In the genomic region with DNA sequence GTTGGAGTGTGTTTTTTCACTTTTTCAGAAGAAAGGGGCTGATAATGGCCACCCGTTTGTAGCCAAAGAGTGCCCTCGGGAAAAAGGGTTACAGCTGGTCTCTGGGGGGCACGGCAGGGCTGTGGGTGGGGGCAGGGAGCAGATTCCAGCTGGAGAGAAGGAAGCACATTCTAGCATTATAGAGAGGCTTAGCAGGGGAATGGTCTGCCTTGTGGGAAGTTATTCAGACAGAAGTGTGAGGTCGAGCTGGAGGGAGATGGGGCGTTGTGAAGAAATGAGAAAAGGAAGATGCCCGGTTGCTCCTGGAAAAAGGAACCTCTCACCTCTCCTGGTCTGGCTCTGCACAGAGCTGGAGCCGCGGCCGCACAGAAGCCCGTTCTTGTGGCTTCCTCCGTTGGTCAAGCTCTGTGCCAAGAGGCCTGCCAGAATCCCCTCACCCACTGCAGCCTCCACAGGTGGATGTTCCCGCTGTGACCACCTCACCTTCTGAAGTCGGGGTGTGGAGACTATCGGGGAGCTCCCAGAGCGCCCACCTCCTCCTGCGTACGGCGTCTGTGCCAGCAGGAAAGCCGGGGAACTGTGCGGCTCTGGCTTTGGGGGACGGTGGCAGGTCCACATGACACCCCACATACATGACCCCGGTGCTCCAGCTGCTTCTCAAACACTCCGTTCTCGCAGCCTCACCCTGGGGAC, we compare ENCODE assay signal across 10 cellular contexts. TPM values are rescaled to one million over a fixed set of nuclear protein-coding genes. Genes with fewer than 3 reads are reported as not detected.
DNase-seq lines count a peak whose midpoint lies in the region; ATAC-seq, FAIRE-seq and TF ChIP-seq lines count a peak whose summit lies in the region.
"Had no signal": no experiment of that assay in that cellular context is flagged by ENCODE, and none has a peak within 500 bp of the region (broad histone marks: within the 10 kb centered on the region; RNA-seq: fewer than 3 reads in every experiment).

No MANE protein-coding gene starts in this region.

- peak overlapping the region; percentile 82 for H3K27ac ChIP-seq in kidney (ENCODE audit: low read depth in 2 of 2, low read length in 2 of 2)

- in situ Hi-C loops in astrocyte of the cerebellum (cut with HindIII; ENCODE audit: low sequenced_read_pairs): no loop called here

- no peaks in the 10 kb centered on the region for H3K36me3 ChIP-seq in kidney (ENCODE audit: control insufficient read depth in 1 of 2, insufficient read depth in 2 of 2, low read length in 2 of 2)

- H3K9me3 Mint-ChIP-seq in stimulated activated effector memory CD8-positive, alpha-beta T cell treated with anti-CD3 and anti-CD28 coated beads, Interleukin-12 subunit alpha, Interleukin-12 subunit beta, amount 100 ng/mL, for 72 hours: no peaks in the 10 kb centered on the region
- no peaks in the 10 kb centered on the region for H3K9me3 Mint-ChIP-seq in naive thymus-derived CD8-positive, alpha-beta T cell

- peak overlapping the region; percentile 14 for H3K4me3 ChIP-seq in astrocyte of the cerebellum (ENCODE audit: low read depth, low read length)
- peak overlapping the region; percentile 33 to 49 for H3K4me3 ChIP-seq in kidney (ENCODE audit: low read length in 2 of 2)
- H3K4me3 ChIP-seq: lung had no signal

- H3K9me3 ChIP-seq in kidney (ENCODE audit: control insufficient read depth in 1 of 2, low read length in 2 of 2): no peaks in the 10 kb centered on the region

- no peak for FAIRE-seq in kidney (lab: Jason Lieb, UNC)

- peak overlapping the region; percentile 16 for H3K4me3 Mint-ChIP-seq in stimulated activated effector memory CD8-positive, alpha-beta T cell treated with anti-CD3 and anti-CD28 coated beads, Interleukin-12 subunit alpha, Interleukin-12 subunit beta, amount 100 ng/mL, for 72 hours
- H3K4me3 Mint-ChIP-seq in naive thymus-derived CD8-positive, alpha-beta T cell: peak overlapping the region in 2 of 10 donors; percentile 18 to 76

- POLR2A ChIA-PET in naive thymus-derived CD8-positive, alpha-beta T cell (lab: Charles Lee): interaction anchor here (0.6 kb wide), 1 partner anchor 33 kb away, joined by 4 read pairs; no protein-coding TSS in a partner anchor

- TF ChIP-seq CTCF in astrocyte of the cerebellum (IDR thresholded peaks at IDR 0.05; ENCODE audit: low read depth, low read length, missing control alignments) (no peak), kidney (IDR thresholded peaks at IDR 0.05; ENCODE audit: borderline replicate concordance, extremely low read depth, insufficient read depth) (no peak)

- H3K4me1 Mint-ChIP-seq in stimulated activated effector memory CD8-positive, alpha-beta T cell treated with anti-CD3 and anti-CD28 coated beads, Interleukin-12 subunit alpha, Interleukin-12 subunit beta, amount 100 ng/mL, for 72 hours: peaks cover 10% of the 10 kb centered on the region
- peaks cover 6 to 41% (median 15%) of the 10 kb centered on the region in 4 donors for H3K4me1 Mint-ChIP-seq in naive thymus-derived CD8-positive, alpha-beta T cell

- peak overlapping the region; percentile 4 to 76 for H3K9ac ChIP-seq in kidney (ENCODE audit: low read length in 2 of 2)

- ATAC-seq in HG03571 (IDR thresholded peaks at IDR 0.05; ENCODE audit: unreplicated experiment): peak; percentile 2
- no peak for ATAC-seq in stimulated activated effector memory CD8-positive, alpha-beta T cell treated with anti-CD3 and anti-CD28 coated beads, Interleukin-12 subunit alpha, Interleukin-12 subunit beta, amount 100 ng/mL, for 72 hours
- no peak for ATAC-seq in GM21786 (IDR thresholded peaks at IDR 0.05; ENCODE audit: unreplicated experiment)
- ATAC-seq in naive thymus-derived CD8-positive, alpha-beta T cell: no peak

- peaks cover 9 to 25% of the 10 kb centered on the region in 2 donors for H3K4me1 ChIP-seq in kidney (ENCODE audit: control insufficient read depth in 1 of 2, insufficient read depth in 1 of 2, low read depth in 1 of 2, low read length in 2 of 2)

- intact Hi-C loops in kidney (cut with DNase I): no loop called here

- peaks cover 2 to 39% (median 17%) of the 10 kb centered on the region in 5 donors for H3K27me3 Mint-ChIP-seq in naive thymus-derived CD8-positive, alpha-beta T cell

- H3K27ac Mint-ChIP-seq in stimulated activated effector memory CD8-positive, alpha-beta T cell treated with anti-CD3 and anti-CD28 coated beads, Interleukin-12 subunit alpha, Interleukin-12 subunit beta, amount 100 ng/mL, for 72 hours: peak overlapping the region; percentile 36
- peak overlapping the region in 2 of 10 donors; percentile 69 to 76 for H3K27ac Mint-ChIP-seq in naive thymus-derived CD8-positive, alpha-beta T cell

- DNase-seq in astrocyte of the cerebellum (ENCODE audit: low read depth) (no peak), kidney (peak; percentile 74), NCI-H1092 treated with DMSO at 0.1 percent for 48 hours (lab: John Stamatoyannopoulos, UW) (no peak), HCEC 1CT (no peak)
- no peak for DNase-seq in stimulated activated effector memory CD8-positive, alpha-beta T cell treated with anti-CD3 and anti-CD28 coated beads, Interleukin-12 subunit alpha, Interleukin-12 subunit beta, amount 100 ng/mL, for 72 hours (ENCODE audit: low spot score in 2 of 2)
- DNase-seq in naive thymus-derived CD8-positive, alpha-beta T cell: no peak

- no peaks in the 10 kb centered on the region for H3K36me3 Mint-ChIP-seq in stimulated activated effector memory CD8-positive, alpha-beta T cell treated with anti-CD3 and anti-CD28 coated beads, Interleukin-12 subunit alpha, Interleukin-12 subunit beta, amount 100 ng/mL, for 72 hours
- H3K36me3 Mint-ChIP-seq in naive thymus-derived CD8-positive, alpha-beta T cell: peaks cover 0 to 2% (median 0%) of the 10 kb centered on the region in 3 donors

RNA-seq across cellular contexts. Expression of a gene that starts 52.4 kb away (rescaled TPM):
- 1.6 TPM for total RNA-seq in kidney
- 0.86 TPM for polyA plus RNA-seq in kidney (ENCODE audit: insufficient read depth, low read depth, low replicate concordance)
- not detected for total RNA-seq in naive thymus-derived CD8-positive, alpha-beta T cell
- not detected for polyA plus RNA-seq in naive thymus-derived CD8-positive, alpha-beta T cell
- total RNA-seq: T-helper 2 cell treated with Interferon-gamma antibody and Interleukin-4, amounts not matched to agents 100 ng/mL and 5 ng/mL, for 36 hours had no signal
